ENCODE assay signal across 20 cellular contexts in the genomic region with DNA sequence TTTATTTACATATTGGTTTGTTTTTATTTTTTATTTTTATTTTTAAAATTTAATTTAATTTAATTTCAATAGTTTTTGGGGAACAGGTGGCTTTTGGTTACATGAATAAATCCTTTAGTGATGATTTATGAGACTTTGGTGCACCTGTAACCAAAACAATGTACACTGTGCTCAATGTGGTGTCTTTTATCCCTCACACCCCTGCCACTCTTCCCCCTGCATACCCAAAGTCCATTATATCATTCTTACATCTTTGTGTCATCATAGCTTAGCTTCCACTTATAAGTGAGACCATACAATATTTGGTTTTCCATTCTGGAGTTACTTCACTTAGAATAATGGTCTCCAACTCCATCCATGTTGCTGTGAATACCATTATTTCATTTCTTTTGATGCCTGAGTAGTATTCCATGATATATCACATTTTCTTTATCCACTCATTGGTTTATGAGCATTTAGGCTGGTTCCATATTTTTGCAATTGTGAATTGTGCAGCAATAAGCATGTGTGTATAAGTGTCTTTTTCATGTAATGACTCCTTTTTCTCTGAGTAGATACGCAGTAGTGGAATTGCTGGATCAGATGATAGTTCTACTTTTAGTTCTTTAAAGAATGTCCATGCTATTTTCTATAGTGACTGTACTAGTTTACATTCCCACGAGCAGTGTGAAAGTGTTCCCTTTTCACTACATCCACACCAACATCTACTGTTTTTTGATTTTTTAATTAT.
"Had no signal": no experiment of that assay in that cellular context is flagged by ENCODE, and none has a peak within 500 bp of the region (broad histone marks: within the 10 kb centered on the region; RNA-seq: fewer than 3 reads in every experiment).

No MANE protein-coding gene starts in this region.

- H3K27me3 ChIP-seq: breast epithelium, esophagus squamous epithelium, heart right ventricle, upper lobe of right lung had no signal

- H3K9me3 Mint-ChIP-seq: dendritic cell treated with granulocyte-macrophage colony-stimulating factor and Interleukin-4, amounts not matched to agents 40 ng/mL and 50 ng/mL, for 4 days had no signal

- H3K36me3 Mint-ChIP-seq: activated CD8-positive, alpha-beta memory T cell treated with anti-CD3 and anti-CD28 coated beads, Interleukin-2, amount 10 ng/mL, durations not matched to agents 7 days and 5 days; naive B cell had no signal

- H3K4me1 ChIP-seq: breast epithelium, esophagus squamous epithelium, heart right ventricle, right lobe of liver, upper lobe of right lung had no signal

- H3K4me3 ChIP-seq: breast epithelium, esophagus squamous epithelium, heart right ventricle, mucosa of descending colon, right lobe of liver, thoracic aorta, upper lobe of right lung had no signal

- ATAC-seq: activated CD8-positive, alpha-beta memory T cell treated with anti-CD3 and anti-CD28 coated beads, Interleukin-2, amount 10 ng/mL, durations not matched to agents 7 days and 5 days; heart right ventricle; mucosa of descending colon; right lobe of liver; upper lobe of right lung had no signal

- H3K36me3 ChIP-seq: breast epithelium, esophagus squamous epithelium, heart right ventricle, right lobe of liver, thoracic aorta, upper lobe of right lung, WERI-Rb-1 had no signal

- H3K27ac ChIP-seq: breast epithelium, esophagus squamous epithelium, heart right ventricle, right lobe of liver, thoracic aorta, upper lobe of right lung, WERI-Rb-1 had no signal

- H3K4me1 Mint-ChIP-seq: activated CD8-positive, alpha-beta memory T cell treated with anti-CD3 and anti-CD28 coated beads, Interleukin-2, amount 10 ng/mL, durations not matched to agents 7 days and 5 days; naive B cell had no signal

- H3K27ac Mint-ChIP-seq: activated CD8-positive, alpha-beta memory T cell treated with anti-CD3 and anti-CD28 coated beads, Interleukin-2, amount 10 ng/mL, durations not matched to agents 7 days and 5 days; dendritic cell treated with granulocyte-macrophage colony-stimulating factor and Interleukin-4, amounts not matched to agents 40 ng/mL and 50 ng/mL, for 4 days; naive B cell had no signal

- DNase-seq: activated CD4-positive, alpha-beta T cell treated with anti-CD3 and anti-CD28 coated beads for 1 hour; activated CD4-positive, alpha-beta T cell treated with anti-CD3 and anti-CD28 coated beads, Interleukin-2, amount 50 U/mL, for 48 hours; activated CD8-positive, alpha-beta memory T cell treated with anti-CD3 and anti-CD28 coated beads, Interleukin-2, amount 10 ng/mL, durations not matched to agents 7 days and 5 days; activated naive CD4-positive, alpha-beta T cell; aorta; effector memory CD4-positive, alpha-beta T cell; esophagus squamous epithelium; heart right ventricle; mesenchymal stem cell; mucosa of descending colon; naive B cell; right lobe of liver; small intestine; stimulated activated CD4-positive, alpha-beta T cell treated with anti-CD3 and anti-CD28 coated beads, Interleukin-15, amount 100 ng/mL, for 24 hours; stimulated activated CD4-positive, alpha-beta T cell treated with anti-CD3 and anti-CD28 coated beads, Interleukin-4, amount 100 ng/mL, for 1 hour; upper lobe of right lung; WERI-Rb-1 had no signal

- H3K27me3 Mint-ChIP-seq: activated CD8-positive, alpha-beta memory T cell treated with anti-CD3 and anti-CD28 coated beads, Interleukin-2, amount 10 ng/mL, durations not matched to agents 7 days and 5 days; dendritic cell treated with granulocyte-macrophage colony-stimulating factor and Interleukin-4, amounts not matched to agents 40 ng/mL and 50 ng/mL, for 4 days; naive B cell had no signal

- H3K9me3 ChIP-seq: breast epithelium, esophagus squamous epithelium, mucosa of descending colon, right lobe of liver, thoracic aorta, upper lobe of right lung had no signal

- H3K4me3 Mint-ChIP-seq: activated CD8-positive, alpha-beta memory T cell treated with anti-CD3 and anti-CD28 coated beads, Interleukin-2, amount 10 ng/mL, durations not matched to agents 7 days and 5 days; dendritic cell treated with granulocyte-macrophage colony-stimulating factor and Interleukin-4, amounts not matched to agents 40 ng/mL and 50 ng/mL, for 4 days; naive B cell had no signal
